8 cellular contexts compared by ENCODE assay signal in the genomic region with DNA sequence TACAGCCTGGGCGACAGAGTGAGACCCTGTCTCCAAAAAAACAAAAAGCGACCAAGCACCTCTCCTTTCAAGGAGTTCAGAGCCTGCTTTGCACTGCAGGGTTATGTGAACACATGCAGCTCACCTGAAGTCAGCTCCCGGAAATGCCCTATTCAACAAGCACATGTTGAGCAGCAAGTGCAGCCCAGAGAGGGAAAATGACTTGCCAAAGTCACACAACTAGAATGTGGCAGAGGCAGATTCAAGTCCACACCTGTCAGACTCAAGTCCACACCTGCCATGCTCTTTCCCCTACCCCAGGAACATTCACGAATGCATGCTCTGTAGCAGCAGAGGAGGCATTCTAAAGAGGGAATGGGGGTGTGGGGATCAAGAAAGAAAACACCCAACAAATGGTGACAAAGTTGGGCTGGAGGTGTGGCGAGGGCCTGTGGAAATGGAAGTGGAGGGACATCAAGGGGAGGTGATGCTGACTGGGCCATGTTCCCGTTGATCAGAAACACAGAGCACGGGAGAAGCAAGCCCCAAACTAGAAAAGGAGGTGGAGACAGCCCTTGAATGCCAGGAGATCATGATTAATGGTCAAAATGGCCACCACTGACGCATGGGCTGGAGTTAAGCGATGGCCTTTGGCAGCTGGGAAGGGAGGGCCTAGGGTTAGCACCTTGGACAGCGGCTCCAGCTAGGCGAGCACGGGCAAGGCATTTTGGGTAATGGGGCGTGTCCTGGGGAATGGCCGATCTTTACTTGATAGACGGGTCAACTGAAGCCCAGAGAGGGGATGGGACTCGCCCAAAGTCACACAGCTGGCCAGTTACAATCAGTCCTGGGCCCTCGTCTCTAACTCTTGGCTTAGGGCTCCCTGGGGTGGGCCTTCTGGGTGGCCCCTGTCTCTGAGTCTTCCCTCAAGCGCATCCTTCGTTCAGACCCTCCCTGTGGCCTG. TPM values are rescaled to one million over a fixed set of nuclear protein-coding genes. Genes with fewer than 3 reads are reported as not detected.
DNase-seq lines count a peak whose midpoint lies in the region; ATAC-seq, FAIRE-seq and TF ChIP-seq lines count a peak whose summit lies in the region.

No MANE protein-coding gene starts in this region.

- no peak overlapping the region for H3K9ac ChIP-seq in mammary epithelial cell (ENCODE audit: insufficient read depth, low read length)

- peak; percentile 66 for DNase-seq in GM19239 (ENCODE audit: insufficient read length, low spot score)
- DNase-seq in NCI-H226 = peak; percentile 84
- peak; percentile 33 for DNase-seq in mammary epithelial cell
- DNase-seq in neural crest cell (ENCODE audit: low read depth, low spot score) = peak; percentile 79
- no peak for DNase-seq in NCI-H1048 (lab: John Stamatoyannopoulos, UW)
- DNase-seq in superior temporal gyrus (ENCODE audit: extremely low spot score) = no peak

- no peak for ATAC-seq in GM19455 (IDR thresholded peaks at IDR 0.05; ENCODE audit: unreplicated experiment)
- ATAC-seq in GM21367 (IDR thresholded peaks at IDR 0.05; ENCODE audit: unreplicated experiment) = no peak

- H3K4me1 ChIP-seq in mammary epithelial cell (ENCODE audit: insufficient read depth, low read length) = peaks cover 6% of the 10 kb centered on the region

- H3K36me3 ChIP-seq in mammary epithelial cell (ENCODE audit: insufficient read depth, low read length) = no peaks in the 10 kb centered on the region

- CTCF ChIA-PET in mammary epithelial cell (lab: Charles Lee; ENCODE audit: low non-redundant PET) = no interaction called here

- H3K36me3 Mint-ChIP-seq in neural crest cell (ENCODE audit: low read depth) = no peaks in the 10 kb centered on the region

- no peak overlapping the region for H2AFZ ChIP-seq in mammary epithelial cell (ENCODE audit: low read depth, low read length)

- in situ Hi-C loops in mammary epithelial cell (cut with MboI; ENCODE audit: low sequenced_read_pairs in 2 of 2) = no loop called here

- no peak overlapping the region for H3K27ac Mint-ChIP-seq in neural crest cell (ENCODE audit: unreplicated experiment)

- TF ChIP-seq CTCF in mammary epithelial cell (conservative IDR thresholded peaks at IDR 0.05 in 1 of 2, IDR thresholded peaks at IDR 0.05 in 1 of 2; ENCODE audit: extremely low read depth in 1 of 2, insufficient read depth in 1 of 2, low read depth in 1 of 2, low read length in 2 of 2) = no peak
- no peak for TF ChIP-seq CTCF in neural crest cell (conservative IDR thresholded peaks at IDR 0.05)

- dilution Hi-C loops in mammary epithelial cell (cut with HindIII; ENCODE audit: low sequenced_read_pairs) = loop anchor here (5.0 kb wide), 2 partner anchors 35 to 85 kb away; no protein-coding TSS in a partner anchor

- no peaks in the 10 kb centered on the region for H3K9me3 ChIP-seq in mammary epithelial cell (replicated peaks; ENCODE audit: insufficient read depth, low read length)

- intact Hi-C loops in mammary epithelial cell (cut with micrococcal nuclease) = no loop called here

- H3K4me2 ChIP-seq in mammary epithelial cell (ENCODE audit: insufficient read depth, low read depth, low read length) = no peak overlapping the region

- 50% methylated on average over 16 of the region's 19 CpGs for WGBS in mammary epithelial cell (ENCODE audit: low coverage, missing lambda C conversion rate)

- H3K27ac ChIP-seq in mammary epithelial cell (ENCODE audit: insufficient read depth, low read depth, low read length) = no peak overlapping the region

- peaks cover 22% of the 10 kb centered on the region for H3K4me1 Mint-ChIP-seq in neural crest cell

- FAIRE-seq in GM19239 (lab: Jason Lieb, UNC) = no peak

- no TSS peak for BruUV-seq in mammary epithelial cell (replicated peaks; lab: Mats Ljungman, UMichigan)

- peak overlapping the region; percentile 79 for H3K4me3 Mint-ChIP-seq in neural crest cell

- no peak overlapping the region for H3K4me3 ChIP-seq in mammary epithelial cell (replicated peaks in 1 of 3; ENCODE audit: insufficient read depth in 1 of 3, low read depth in 2 of 3, low read length in 3 of 3)

- peaks cover 19% of the 10 kb centered on the region for H3K27me3 Mint-ChIP-seq in neural crest cell (ENCODE audit: low read depth)

- no peaks in the 10 kb centered on the region for H3K79me2 ChIP-seq in mammary epithelial cell (ENCODE audit: insufficient read depth, low read length)

- peaks cover 2% of the 10 kb centered on the region for H3K27me3 ChIP-seq in mammary epithelial cell (ENCODE audit: insufficient read depth, low read length)

- no peaks in the 10 kb centered on the region for H4K20me1 ChIP-seq in mammary epithelial cell (ENCODE audit: insufficient read depth, low read length)

- H3K9me3 Mint-ChIP-seq in neural crest cell = no peaks in the 10 kb centered on the region

RNA-seq across cellular contexts. Expression of gene RAP1GAP, which starts 21.5 kb away (rescaled TPM):
- under 1 TPM; 0.17 to 0.54 TPM for total RNA-seq in mammary epithelial cell
- 0.31 TPM for polyA plus RNA-seq in mammary epithelial cell
- polyA minus RNA-seq in mammary epithelial cell = 0.52 TPM
- 5.3 and 7.4 TPM in 2 replicates for total RNA-seq in neural crest cell

Comparison
In these comparisons a context has a peak if more than half of its experiments do, and no peak if none do; other contexts are left out.
1. DNase-seq: peak in GM19239 (single experiment), NCI-H226 (single experiment), mammary epithelial cell (single experiment) and neural crest cell (single experiment); none in NCI-H1048 (single experiment) and superior temporal gyrus (single experiment).